In the genomic region with DNA sequence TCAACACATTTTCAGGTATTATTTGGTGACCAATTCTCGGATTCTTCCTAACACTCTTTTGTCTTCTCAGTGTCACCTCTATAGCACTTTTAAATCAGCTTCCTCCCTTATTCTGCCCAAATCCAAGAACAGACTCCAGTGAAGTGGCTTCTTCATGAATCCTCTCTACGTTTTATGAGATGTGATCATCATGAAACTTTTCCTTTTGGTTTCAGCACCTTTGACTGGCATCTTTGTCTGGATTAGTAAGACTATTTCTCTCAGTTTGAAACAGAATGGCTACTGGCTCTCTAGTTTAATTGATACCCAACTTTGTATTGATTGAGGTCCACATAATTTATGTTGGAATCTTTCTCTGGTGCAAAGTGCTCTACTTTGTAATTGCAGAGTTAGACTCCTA, we compare ENCODE assay signal across 14 cellular contexts.
"Had no signal": no experiment of that assay in that cellular context is flagged by ENCODE, and none has a peak within 500 bp of the region (broad histone marks: within the 10 kb centered on the region; RNA-seq: fewer than 3 reads in every experiment).

No MANE protein-coding gene starts in this region.

- H3K9me3 Mint-ChIP-seq: activated naive CD4-positive, alpha-beta T cell treated with anti-CD3 and anti-CD28 coated beads for 36 hours; dendritic cell treated with granulocyte-macrophage colony-stimulating factor and Interleukin-4, amounts not matched to agents 40 ng/mL and 50 ng/mL, for 4 days; nephron; T-helper 1 cell treated with Interleukin-12 subunit alpha and Interleukin-12 subunit beta and Interleukin-4 antibody, amounts not matched to agents 30 μg/mL and 1 μg/mL, for 36 hours had no signal

- H3K27me3 Mint-ChIP-seq: dendritic cell treated with granulocyte-macrophage colony-stimulating factor and Interleukin-4, amounts not matched to agents 40 ng/mL and 50 ng/mL, for 4 days had no signal

- H3K36me3 ChIP-seq: adrenal gland, right lobe of liver, upper lobe of right lung had no signal

- DNase-seq: activated CD4-positive, alpha-beta T cell treated with anti-CD3 and anti-CD28 coated beads for 1 hour; activated naive CD4-positive, alpha-beta T cell treated with anti-CD3 and anti-CD28 coated beads for 36 hours; adrenal gland; effector CD8-positive, alpha-beta T cell; esophagus squamous epithelium; right lobe of liver; stimulated activated CD4-positive, alpha-beta T cell treated with anti-CD3 and anti-CD28 coated beads, Interleukin-15, amount 100 ng/mL, for 24 hours; stimulated activated CD4-positive, alpha-beta T cell treated with anti-CD3 and anti-CD28 coated beads, Interleukin-2, amount 100 ng/mL, for 48 hours; upper lobe of right lung had no signal

- H3K27me3 ChIP-seq: adrenal gland, esophagus squamous epithelium, right lobe of liver, upper lobe of right lung had no signal

- FAIRE-seq: endothelial cell of umbilical vein had no signal

- H3K4me1 ChIP-seq: parathyroid adenoma, right lobe of liver, upper lobe of right lung had no signal

- H3K4me3 Mint-ChIP-seq: activated naive CD4-positive, alpha-beta T cell treated with anti-CD3 and anti-CD28 coated beads for 36 hours; dendritic cell treated with granulocyte-macrophage colony-stimulating factor and Interleukin-4, amounts not matched to agents 40 ng/mL and 50 ng/mL, for 4 days; nephron; T-helper 1 cell treated with Interleukin-12 subunit alpha and Interleukin-12 subunit beta and Interleukin-4 antibody, amounts not matched to agents 30 μg/mL and 1 μg/mL, for 36 hours had no signal

- H3K27ac Mint-ChIP-seq: activated naive CD4-positive, alpha-beta T cell treated with anti-CD3 and anti-CD28 coated beads for 36 hours; dendritic cell treated with granulocyte-macrophage colony-stimulating factor and Interleukin-4, amounts not matched to agents 40 ng/mL and 50 ng/mL, for 4 days; nephron; T-helper 1 cell treated with Interleukin-12 subunit alpha and Interleukin-12 subunit beta and Interleukin-4 antibody, amounts not matched to agents 30 μg/mL and 1 μg/mL, for 36 hours had no signal

- H2AFZ ChIP-seq: parathyroid adenoma had no signal

- H3K9ac ChIP-seq: parathyroid adenoma had no signal

- H3K79me2 ChIP-seq: parathyroid adenoma had no signal

- H3K4me3 ChIP-seq: adrenal gland, esophagus squamous epithelium, right lobe of liver, upper lobe of right lung had no signal

- H3K27ac ChIP-seq: adrenal gland, esophagus squamous epithelium, parathyroid adenoma, right lobe of liver, upper lobe of right lung had no signal

- H3K9me3 ChIP-seq: adrenal gland, esophagus squamous epithelium, right lobe of liver, upper lobe of right lung had no signal

- H3K4me1 Mint-ChIP-seq: nephron had no signal
